In genomic region chrX:68915778-68916177, GRCh38 we compare ENCODE assay signal across 21 cellular contexts.
DNase-seq lines count a peak whose midpoint lies in the region; ATAC-seq and TF ChIP-seq lines count a peak whose summit lies in the region.
"Had no signal": no experiment of that assay in that cellular context is flagged by ENCODE, and none has a peak within 500 bp of the region (broad histone marks: within the 10 kb centered on the region; RNA-seq: fewer than 3 reads in every experiment).

No MANE protein-coding gene starts in this region.

- TF ChIP-seq CTCF in activated CD8-positive, alpha-beta T cell treated with anti-CD3 and anti-CD28 coated beads for 36 hours (IDR thresholded peaks at IDR 0.05), result no peak
- no peak for TF ChIP-seq CTCF in nephron (IDR thresholded peaks at IDR 0.05; ENCODE audit: unreplicated experiment in 3 of 3)
- no peak for TF ChIP-seq CTCF in heart left ventricle (IDR thresholded peaks at IDR 0.05)

- POLR2A ChIA-PET in activated CD8-positive, alpha-beta T cell treated with anti-CD3 and anti-CD28 coated beads, Interleukin-2, amount 10 ng/mL, durations not matched to agents 7 days and 5 days (lab: Charles Lee), result no interaction called here
- POLR2A ChIA-PET in activated CD8-positive, alpha-beta T cell treated with anti-CD3 and anti-CD28 coated beads for 36 hours (lab: Charles Lee), result no interaction called here
- POLR2A ChIA-PET in T-cell (lab: Charles Lee), result no interaction called here
- POLR2A ChIA-PET in naive thymus-derived CD8-positive, alpha-beta T cell (lab: Charles Lee), result no interaction called here

- no peaks in the 10 kb centered on the region for H3K9me3 Mint-ChIP-seq in activated CD8-positive, alpha-beta T cell treated with anti-CD3 and anti-CD28 coated beads, Interleukin-2, amount 10 ng/mL, durations not matched to agents 7 days and 5 days (ENCODE audit: insufficient read depth)
- no peaks in the 10 kb centered on the region for H3K9me3 Mint-ChIP-seq in activated CD8-positive, alpha-beta T cell treated with anti-CD3 and anti-CD28 coated beads for 36 hours
- H3K9me3 Mint-ChIP-seq in nephron (no peaks in the 10 kb centered on the region), T-cell (no peaks in the 10 kb centered on the region)
- H3K9me3 Mint-ChIP-seq in naive thymus-derived CD8-positive, alpha-beta T cell, result no peaks in the 10 kb centered on the region
- H3K9me3 Mint-ChIP-seq: activated T-helper 17 cell treated with anti-CD3 and anti-CD28 coated beads, Interleukin-2, amount 50 U/mL, for 72 hours; stimulated activated naive B cell treated with anti-CD40 and anti-IgM and Interleukin-4, amounts not matched to agents 10 μg/mL and 1 μg/mL and 100 μg/mL, for 72 hours had no signal

- H3K4me1 ChIP-seq in heart left ventricle, result peaks cover 0 to 2% (median 0%) of the 10 kb centered on the region in 12 donors
- H3K4me1 ChIP-seq: pancreas, upper lobe of right lung had no signal

- H3K4me3 Mint-ChIP-seq in activated CD8-positive, alpha-beta T cell treated with anti-CD3 and anti-CD28 coated beads, Interleukin-2, amount 10 ng/mL, durations not matched to agents 7 days and 5 days, result no peak overlapping the region
- no peak overlapping the region for H3K4me3 Mint-ChIP-seq in activated CD8-positive, alpha-beta T cell treated with anti-CD3 and anti-CD28 coated beads for 36 hours
- H3K4me3 Mint-ChIP-seq in nephron (no peak overlapping the region), T-cell (no peak overlapping the region)
- no peak overlapping the region for H3K4me3 Mint-ChIP-seq in naive thymus-derived CD8-positive, alpha-beta T cell
- H3K4me3 Mint-ChIP-seq: activated T-helper 17 cell treated with anti-CD3 and anti-CD28 coated beads, Interleukin-2, amount 50 U/mL, for 72 hours; stimulated activated naive B cell treated with anti-CD40 and anti-IgM and Interleukin-4, amounts not matched to agents 10 μg/mL and 1 μg/mL and 100 μg/mL, for 72 hours had no signal

- H3K27me3 ChIP-seq in heart left ventricle, result peaks cover 0 to 10% (median 0%) of the 10 kb centered on the region in 9 donors
- H3K27me3 ChIP-seq: upper lobe of right lung had no signal

- WGBS in heart left ventricle, 4 donors, result 80 to 89% (median 81%) methylated on average over 2 of the region's 2 CpGs

- no peak for DNase-seq in activated CD8-positive, alpha-beta T cell treated with anti-CD3 and anti-CD28 coated beads, Interleukin-2, amount 10 ng/mL, durations not matched to agents 7 days and 5 days
- DNase-seq in activated CD8-positive, alpha-beta T cell treated with anti-CD3 and anti-CD28 coated beads for 36 hours, result no peak
- DNase-seq in heart left ventricle (no peak), T-cell (no peak)
- no peak for DNase-seq in naive thymus-derived CD8-positive, alpha-beta T cell
- DNase-seq: 8988T; activated CD4-positive, alpha-beta T cell treated with anti-CD3 and anti-CD28 coated beads, Interleukin-2, amount 50 U/mL, for 48 hours; amygdala; DMS79; NCI-H187 treated with DMSO at 0.1 percent for 48 hours; NCI-H524 treated with DMSO at 0.1 percent for 48 hours; pancreas; PC-9; stimulated activated naive B cell treated with anti-CD40 and anti-IgM and Interleukin-4, amounts not matched to agents 10 μg/mL and 1 μg/mL and 100 μg/mL, for 72 hours; upper lobe of right lung had no signal

- CTCF ChIA-PET in activated CD8-positive, alpha-beta T cell treated with anti-CD3 and anti-CD28 coated beads, Interleukin-2, amount 10 ng/mL, durations not matched to agents 7 days and 5 days (lab: Charles Lee), result no interaction called here
- CTCF ChIA-PET in activated CD8-positive, alpha-beta T cell treated with anti-CD3 and anti-CD28 coated beads for 36 hours (lab: Charles Lee), result interaction anchor here (1.3 to 1.6 kb wide), 2 partner anchors 88 to 306 kb away, joined by 3 read pairs; no protein-coding TSS in a partner anchor
- CTCF ChIA-PET in T-cell (lab: Charles Lee), result no interaction called here

- peaks cover 0 to 4% (median 0%) of the 10 kb centered on the region in 12 donors for H3K9me3 ChIP-seq in heart left ventricle
- H3K9me3 ChIP-seq: pancreas, upper lobe of right lung had no signal

- H3K4me3 ChIP-seq in heart left ventricle, result no peak overlapping the region
- H3K4me3 ChIP-seq: pancreas, PC-9, upper lobe of right lung had no signal

- peak; percentile 57 for ATAC-seq in activated CD8-positive, alpha-beta T cell treated with anti-CD3 and anti-CD28 coated beads, Interleukin-2, amount 10 ng/mL, durations not matched to agents 7 days and 5 days
- no peak for ATAC-seq in activated CD8-positive, alpha-beta T cell treated with anti-CD3 and anti-CD28 coated beads for 36 hours
- ATAC-seq in GM21825 (IDR thresholded peaks at IDR 0.05; ENCODE audit: unreplicated experiment) (peak; percentile 54), HG03432 (IDR thresholded peaks at IDR 0.05; ENCODE audit: unreplicated experiment) (peak; percentile 65), heart left ventricle (no peak), T-cell (replicated peaks in 1 of 4) (no peak)
- ATAC-seq in naive thymus-derived CD8-positive, alpha-beta T cell, result no peak
- ATAC-seq: activated T-helper 17 cell treated with anti-CD3 and anti-CD28 coated beads, Interleukin-2, amount 50 U/mL, for 72 hours; left lobe of liver; pancreas; upper lobe of right lung had no signal

- TF ChIP-seq POLR2A in heart left ventricle (IDR thresholded peaks at IDR 0.05), result no peak

- peaks cover 24% of the 10 kb centered on the region for H3K4me1 Mint-ChIP-seq in activated CD8-positive, alpha-beta T cell treated with anti-CD3 and anti-CD28 coated beads, Interleukin-2, amount 10 ng/mL, durations not matched to agents 7 days and 5 days (ENCODE audit: low read depth)
- H3K4me1 Mint-ChIP-seq in activated CD8-positive, alpha-beta T cell treated with anti-CD3 and anti-CD28 coated beads for 36 hours (ENCODE audit: low read depth), result no peaks in the 10 kb centered on the region
- H3K4me1 Mint-ChIP-seq in nephron (peaks cover 60% of the 10 kb centered on the region), T-cell (no peaks in the 10 kb centered on the region)
- peaks cover 0 to 2% (median 0%) of the 10 kb centered on the region in 4 donors for H3K4me1 Mint-ChIP-seq in naive thymus-derived CD8-positive, alpha-beta T cell
- H3K4me1 Mint-ChIP-seq: activated T-helper 17 cell treated with anti-CD3 and anti-CD28 coated beads, Interleukin-2, amount 50 U/mL, for 72 hours; stimulated activated naive B cell treated with anti-CD40 and anti-IgM and Interleukin-4, amounts not matched to agents 10 μg/mL and 1 μg/mL and 100 μg/mL, for 72 hours had no signal

- H3K36me3 Mint-ChIP-seq in activated CD8-positive, alpha-beta T cell treated with anti-CD3 and anti-CD28 coated beads, Interleukin-2, amount 10 ng/mL, durations not matched to agents 7 days and 5 days (ENCODE audit: low read depth), result no peaks in the 10 kb centered on the region
- H3K36me3 Mint-ChIP-seq in activated CD8-positive, alpha-beta T cell treated with anti-CD3 and anti-CD28 coated beads for 36 hours (ENCODE audit: low read depth), result no peaks in the 10 kb centered on the region
- H3K36me3 Mint-ChIP-seq in nephron (ENCODE audit: low read depth), result no peaks in the 10 kb centered on the region
- no peaks in the 10 kb centered on the region for H3K36me3 Mint-ChIP-seq in T-cell
- H3K36me3 Mint-ChIP-seq in naive thymus-derived CD8-positive, alpha-beta T cell, result no peaks in the 10 kb centered on the region
- H3K36me3 Mint-ChIP-seq: stimulated activated naive B cell treated with anti-CD40 and anti-IgM and Interleukin-4, amounts not matched to agents 10 μg/mL and 1 μg/mL and 100 μg/mL, for 72 hours had no signal

- no peak overlapping the region for H3K27ac Mint-ChIP-seq in activated CD8-positive, alpha-beta T cell treated with anti-CD3 and anti-CD28 coated beads, Interleukin-2, amount 10 ng/mL, durations not matched to agents 7 days and 5 days
- H3K27ac Mint-ChIP-seq in activated CD8-positive, alpha-beta T cell treated with anti-CD3 and anti-CD28 coated beads for 36 hours, result no peak overlapping the region
- H3K27ac Mint-ChIP-seq in nephron (peak overlapping the region; percentile 74 to 100 (median 100)), T-cell (no peak overlapping the region)
- no peak overlapping the region for H3K27ac Mint-ChIP-seq in naive thymus-derived CD8-positive, alpha-beta T cell
- H3K27ac Mint-ChIP-seq: activated T-helper 17 cell treated with anti-CD3 and anti-CD28 coated beads, Interleukin-2, amount 50 U/mL, for 72 hours; stimulated activated naive B cell treated with anti-CD40 and anti-IgM and Interleukin-4, amounts not matched to agents 10 μg/mL and 1 μg/mL and 100 μg/mL, for 72 hours had no signal

- no peak overlapping the region for H3K27ac ChIP-seq in heart left ventricle
- H3K27ac ChIP-seq: C4-2B, pancreas, PC-9, upper lobe of right lung had no signal

- intact Hi-C loops in activated CD8-positive, alpha-beta T cell treated with anti-CD3 and anti-CD28 coated beads for 36 hours (cut with micrococcal nuclease), result no loop called here
- intact Hi-C loops in heart left ventricle (cut with DNase I), result no loop called here

- no peaks in the 10 kb centered on the region for H3K36me3 ChIP-seq in heart left ventricle
- H3K36me3 ChIP-seq: pancreas, upper lobe of right lung had no signal

- no peaks in the 10 kb centered on the region for H3K27me3 Mint-ChIP-seq in activated CD8-positive, alpha-beta T cell treated with anti-CD3 and anti-CD28 coated beads, Interleukin-2, amount 10 ng/mL, durations not matched to agents 7 days and 5 days (ENCODE audit: low read depth)
- no peaks in the 10 kb centered on the region for H3K27me3 Mint-ChIP-seq in activated CD8-positive, alpha-beta T cell treated with anti-CD3 and anti-CD28 coated beads for 36 hours
- peaks cover 4% of the 10 kb centered on the region for H3K27me3 Mint-ChIP-seq in nephron (ENCODE audit: low read depth)
- H3K27me3 Mint-ChIP-seq in T-cell, result peaks cover 6 to 32% of the 10 kb centered on the region in 2 donors
- peaks cover 0 to 16% (median 11%) of the 10 kb centered on the region in 5 donors for H3K27me3 Mint-ChIP-seq in naive thymus-derived CD8-positive, alpha-beta T cell

Comparison
In these comparisons a context has a peak if more than half of its experiments do, and no peak if none do; other contexts are left out.
1. ATAC-seq: peak in activated CD8-positive, alpha-beta T cell treated with anti-CD3 and anti-CD28 coated beads, Interleukin-2, amount 10 ng/mL, durations not matched to agents 7 days and 5 days (single experiment), GM21825 (single experiment) and HG03432 (single experiment); none in activated CD8-positive, alpha-beta T cell treated with anti-CD3 and anti-CD28 coated beads for 36 hours (single experiment), heart left ventricle (0 of 4), T-cell (0 of 4) and naive thymus-derived CD8-positive, alpha-beta T cell (0 of 2).
2. H3K27ac Mint-ChIP-seq: peak in nephron (3 of 3); none in activated CD8-positive, alpha-beta T cell treated with anti-CD3 and anti-CD28 coated beads, Interleukin-2, amount 10 ng/mL, durations not matched to agents 7 days and 5 days (single experiment), activated CD8-positive, alpha-beta T cell treated with anti-CD3 and anti-CD28 coated beads for 36 hours (single experiment), T-cell (0 of 2) and naive thymus-derived CD8-positive, alpha-beta T cell (0 of 10).